ENCODE assay signal across 13 cellular contexts in the genomic region with DNA sequence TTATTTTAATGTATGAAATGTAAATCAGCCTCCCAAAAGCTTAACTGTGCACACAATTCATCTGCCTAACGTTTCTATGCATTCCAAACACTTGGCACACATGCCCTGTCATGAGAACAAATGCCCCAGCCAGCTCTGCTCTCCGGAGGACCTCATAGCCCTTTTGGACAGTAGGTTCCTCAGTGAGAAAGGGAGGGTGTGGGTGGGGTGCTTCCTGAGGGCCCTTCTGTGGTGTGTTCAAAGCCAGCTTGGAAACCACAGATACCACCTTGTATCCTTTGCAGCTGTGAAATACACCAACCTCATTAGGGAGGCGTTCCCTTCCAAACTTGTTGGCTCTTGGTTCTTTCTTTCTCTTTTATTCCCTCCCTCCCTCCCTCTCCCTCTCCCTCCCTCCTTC.
DNase-seq lines count a peak whose midpoint lies in the region; ATAC-seq and TF ChIP-seq lines count a peak whose summit lies in the region.
"Had no signal": no experiment of that assay in that cellular context is flagged by ENCODE, and none has a peak within 500 bp of the region (broad histone marks: within the 10 kb centered on the region; RNA-seq: fewer than 3 reads in every experiment).

No MANE protein-coding gene starts in this region.

- H3K27ac Mint-ChIP-seq in activated CD4-positive, alpha-beta memory T cell treated with anti-CD3 and anti-CD28 coated beads, Interleukin-2, amount 10 ng/mL, durations not matched to agents 7 days and 5 days, result peak overlapping the region; percentile 73
- peak overlapping the region in 4 of 9 donors; percentile 2 to 41 (median 32) for H3K27ac Mint-ChIP-seq in naive thymus-derived CD4-positive, alpha-beta T cell
- no peak overlapping the region for H3K27ac Mint-ChIP-seq in glutamatergic neuron (ENCODE audit: unreplicated experiment)
- H3K27ac Mint-ChIP-seq in HFFc6, result no peak overlapping the region

- peak; percentile 48 to 63 for ATAC-seq in activated CD4-positive, CD25-positive, alpha-beta regulatory T cell treated with anti-CD3 and anti-CD28 coated beads, Interleukin-2, amount 50 U/mL, for 24 hours
- ATAC-seq in HG02763 (IDR thresholded peaks at IDR 0.05; ENCODE audit: unreplicated experiment), result peak; percentile 46
- peak; percentile 82 for ATAC-seq in naive thymus-derived CD4-positive, alpha-beta T cell
- ATAC-seq: lower lobe of right lung had no signal

- H3K27me3 Mint-ChIP-seq in activated CD4-positive, alpha-beta memory T cell treated with anti-CD3 and anti-CD28 coated beads, Interleukin-2, amount 10 ng/mL, durations not matched to agents 7 days and 5 days, result peaks cover 55% of the 10 kb centered on the region
- H3K27me3 Mint-ChIP-seq in naive thymus-derived CD4-positive, alpha-beta T cell, result peaks cover 18 to 77% (median 26%) of the 10 kb centered on the region in 5 donors
- no peaks in the 10 kb centered on the region for H3K27me3 Mint-ChIP-seq in glutamatergic neuron (ENCODE audit: unreplicated experiment)
- peaks cover 6% of the 10 kb centered on the region for H3K27me3 Mint-ChIP-seq in HFFc6 (ENCODE audit: insufficient read depth)

- H3K36me3 Mint-ChIP-seq in activated CD4-positive, alpha-beta memory T cell treated with anti-CD3 and anti-CD28 coated beads, Interleukin-2, amount 10 ng/mL, durations not matched to agents 7 days and 5 days (ENCODE audit: low read depth), result no peaks in the 10 kb centered on the region
- no peaks in the 10 kb centered on the region for H3K36me3 Mint-ChIP-seq in naive thymus-derived CD4-positive, alpha-beta T cell
- H3K36me3 Mint-ChIP-seq in glutamatergic neuron (ENCODE audit: unreplicated experiment) (no peaks in the 10 kb centered on the region), HFFc6 (ENCODE audit: low read depth) (no peaks in the 10 kb centered on the region)

- TF ChIP-seq CTCF in glutamatergic neuron (IDR thresholded peaks at IDR 0.05; ENCODE audit: partially characterized antibody, unreplicated experiment) (no peak), HFFc6 (IDR thresholded peaks at IDR 0.05) (no peak)

- POLR2A ChIA-PET in activated CD4-positive, alpha-beta memory T cell treated with anti-CD3 and anti-CD28 coated beads, Interleukin-2, amount 10 ng/mL, durations not matched to agents 7 days and 5 days (lab: Charles Lee), result interaction anchor here (0.9 to 1.1 kb wide), 2 partner anchors 180 to 719 kb away, joined by 3 to 4 read pairs; a partner anchor contains a TSS
- POLR2A ChIA-PET in naive thymus-derived CD4-positive, alpha-beta T cell (lab: Charles Lee), result no interaction called here

- no peak overlapping the region for H3K27ac ChIP-seq in naive thymus-derived CD4-positive, alpha-beta T cell (ENCODE audit: low read depth, low read length)
- H3K27ac ChIP-seq: lower lobe of right lung, RWPE1 had no signal

- CTCF ChIA-PET in activated CD4-positive, alpha-beta memory T cell treated with anti-CD3 and anti-CD28 coated beads, Interleukin-2, amount 10 ng/mL, durations not matched to agents 7 days and 5 days (lab: Charles Lee), result interaction anchor here (0.8 to 1.6 kb wide), 4 partner anchors 12 to 203 kb away, joined by 3 to 7 read pairs (median 5); a partner anchor contains a TSS
- CTCF ChIA-PET in naive thymus-derived CD4-positive, alpha-beta T cell (lab: Charles Lee), result interaction anchor here (1.0 to 1.1 kb wide), 2 partner anchors 13 to 203 kb away, joined by 4 to 5 read pairs; a partner anchor contains a TSS

- intact Hi-C loops in naive thymus-derived CD4-positive, alpha-beta T cell (cut with micrococcal nuclease), result loop anchor here in 1 of 2 donors (5.0 kb wide), 1 partner anchor 201 kb away; a partner anchor contains a TSS

- peaks cover 25 to 31% of the 10 kb centered on the region in 2 donors for H3K4me1 ChIP-seq in naive thymus-derived CD4-positive, alpha-beta T cell (ENCODE audit: control insufficient read depth in 2 of 2, insufficient read depth in 2 of 2, low read length in 2 of 2)

- DNase-seq in activated CD4-positive, CD25-positive, alpha-beta regulatory T cell (lab: John Stamatoyannopoulos, UW), result no peak
- peak; percentile 73 for DNase-seq in activated CD4-positive, alpha-beta memory T cell treated with anti-CD3 and anti-CD28 coated beads, Interleukin-2, amount 10 ng/mL, durations not matched to agents 7 days and 5 days
- peak in 7 of 9 donors; percentile 22 to 42 (median 35) for DNase-seq in naive thymus-derived CD4-positive, alpha-beta T cell
- DNase-seq in glutamatergic neuron (no peak), HFFc6 (no peak), HK-2 (ENCODE audit: unreplicated experiment) (no peak)
- DNase-seq: EL, GOT3, hypothalamus, lower lobe of right lung had no signal

- no peaks in the 10 kb centered on the region for H3K36me3 ChIP-seq in naive thymus-derived CD4-positive, alpha-beta T cell (ENCODE audit: control insufficient read depth in 2 of 3, insufficient read depth in 3 of 3, low read length in 3 of 3)
- H3K36me3 ChIP-seq: lower lobe of right lung had no signal

- peaks cover 28% of the 10 kb centered on the region for H3K4me1 Mint-ChIP-seq in activated CD4-positive, alpha-beta memory T cell treated with anti-CD3 and anti-CD28 coated beads, Interleukin-2, amount 10 ng/mL, durations not matched to agents 7 days and 5 days
- peaks cover 23 to 55% (median 40%) of the 10 kb centered on the region in 7 donors for H3K4me1 Mint-ChIP-seq in naive thymus-derived CD4-positive, alpha-beta T cell
- H3K4me1 Mint-ChIP-seq in glutamatergic neuron (ENCODE audit: low read depth, unreplicated experiment) (no peaks in the 10 kb centered on the region), HFFc6 (ENCODE audit: low read depth) (no peaks in the 10 kb centered on the region)

- no peaks in the 10 kb centered on the region for H3K27me3 ChIP-seq in naive thymus-derived CD4-positive, alpha-beta T cell (ENCODE audit: control insufficient read depth in 2 of 2, insufficient read depth in 2 of 2, low read length in 2 of 2)

- no peaks in the 10 kb centered on the region for H3K9me3 Mint-ChIP-seq in activated CD4-positive, alpha-beta memory T cell treated with anti-CD3 and anti-CD28 coated beads, Interleukin-2, amount 10 ng/mL, durations not matched to agents 7 days and 5 days
- peaks cover 0 to 2% (median 0%) of the 10 kb centered on the region in 11 donors for H3K9me3 Mint-ChIP-seq in naive thymus-derived CD4-positive, alpha-beta T cell
- peaks cover 4% of the 10 kb centered on the region for H3K9me3 Mint-ChIP-seq in glutamatergic neuron (ENCODE audit: unreplicated experiment)
- H3K9me3 Mint-ChIP-seq in HFFc6, result no peaks in the 10 kb centered on the region; the same call in 1 of the 2 replicates

- H3K9me3 ChIP-seq in naive thymus-derived CD4-positive, alpha-beta T cell (ENCODE audit: control insufficient read depth in 2 of 3, low read length in 3 of 3), result no peaks in the 10 kb centered on the region
- H3K9me3 ChIP-seq: lower lobe of right lung had no signal

- H3K4me3 Mint-ChIP-seq in activated CD4-positive, alpha-beta memory T cell treated with anti-CD3 and anti-CD28 coated beads, Interleukin-2, amount 10 ng/mL, durations not matched to agents 7 days and 5 days, result peak overlapping the region; percentile 64
- peak overlapping the region; percentile 67 to 82 (median 74) for H3K4me3 Mint-ChIP-seq in naive thymus-derived CD4-positive, alpha-beta T cell
- H3K4me3 Mint-ChIP-seq in glutamatergic neuron (ENCODE audit: unreplicated experiment) (no peak overlapping the region), HFFc6 (no peak overlapping the region)

- peak overlapping the region; percentile 43 for H3K4me3 ChIP-seq in naive thymus-derived CD4-positive, alpha-beta T cell (ENCODE audit: low read length)
- H3K4me3 ChIP-seq: lower lobe of right lung had no signal

Comparison
In these comparisons a context has a peak if more than half of its experiments do, and no peak if none do; other contexts are left out.
1. DNase-seq: peak in activated CD4-positive, alpha-beta memory T cell treated with anti-CD3 and anti-CD28 coated beads, Interleukin-2, amount 10 ng/mL, durations not matched to agents 7 days and 5 days (single experiment) and naive thymus-derived CD4-positive, alpha-beta T cell (7 of 9); none in activated CD4-positive, CD25-positive, alpha-beta regulatory T cell (0 of 4), glutamatergic neuron (single experiment), HFFc6 (single experiment) and HK-2 (single experiment).
2. H3K4me3 Mint-ChIP-seq: peak in activated CD4-positive, alpha-beta memory T cell treated with anti-CD3 and anti-CD28 coated beads, Interleukin-2, amount 10 ng/mL, durations not matched to agents 7 days and 5 days (single experiment) and naive thymus-derived CD4-positive, alpha-beta T cell (10 of 10); none in glutamatergic neuron (single experiment) and HFFc6 (single experiment).
3. Peak in every context shown above with its lines, with median percentiles within 50 percentile points of each other: ATAC-seq.